In genomic region chr6:112477125-112477524, GRCh38 we compare ENCODE assay signal across 8 cellular contexts.
"Had no signal": no experiment of that assay in that cellular context is flagged by ENCODE, and none has a peak within 500 bp of the region (broad histone marks: within the 10 kb centered on the region; RNA-seq: fewer than 3 reads in every experiment).

No MANE protein-coding gene starts in this region.

- FAIRE-seq: H1, H54, HepG2, K562 had no signal

- H3K27ac ChIP-seq: HL-60 had no signal

- H3K27ac Mint-ChIP-seq: GM23338 had no signal

- ATAC-seq: GM23338, HepG2, K562 had no signal

- H3K4me1 Mint-ChIP-seq: GM23338, H9 had no signal

- H3K4me3 Mint-ChIP-seq: GM23338, H9 had no signal

- H3K4me2 ChIP-seq: GM23338 had no signal

- H3K9me3 Mint-ChIP-seq: GM23338, H9 had no signal

- H3K4me3 ChIP-seq: GM23338, K562 had no signal

- DNase-seq: H9, HCEC 1CT had no signal

- H2AFZ ChIP-seq: GM23338 had no signal
